ENCODE assay signal across 8 cellular contexts in the genomic region with DNA sequence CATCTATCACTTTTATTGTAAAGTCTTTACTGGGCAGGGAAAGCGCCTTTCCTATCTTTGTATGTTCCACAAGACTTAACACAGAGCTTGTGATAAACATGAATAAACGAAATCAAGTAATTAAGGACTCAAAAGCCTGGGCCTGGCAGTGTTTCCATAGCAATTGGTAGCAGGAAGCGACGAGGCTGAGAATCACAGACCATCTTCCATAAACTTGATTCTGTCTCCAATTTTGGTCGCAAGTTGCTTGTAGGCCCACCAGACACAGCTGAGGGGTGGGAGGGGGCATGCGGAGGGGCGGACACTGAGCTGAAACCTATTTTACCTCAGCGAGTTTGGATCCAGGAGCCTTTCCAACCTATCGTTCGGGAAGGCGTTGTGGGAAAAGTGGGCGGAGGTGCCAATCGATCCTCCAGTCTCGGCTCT. TPM values are rescaled to one million over a fixed set of nuclear protein-coding genes. Genes with fewer than 3 reads are reported as not detected.
DNase-seq lines count a peak whose midpoint lies in the region; ATAC-seq and TF ChIP-seq lines count a peak whose summit lies in the region.

No MANE protein-coding gene starts in this region.

- H3K27ac Mint-ChIP-seq in activated CD4-positive, alpha-beta memory T cell treated with anti-CD3 and anti-CD28 coated beads, Interleukin-2, amount 10 ng/mL, durations not matched to agents 7 days and 5 days, result peak overlapping the region; percentile 37

- peak overlapping the region; percentile 71 for H3K4me3 ChIP-seq in AG04449 (ENCODE audit: low read depth, low read length)

- H3K9me3 Mint-ChIP-seq in activated CD4-positive, alpha-beta memory T cell treated with anti-CD3 and anti-CD28 coated beads, Interleukin-2, amount 10 ng/mL, durations not matched to agents 7 days and 5 days, result no peaks in the 10 kb centered on the region

- peaks cover 6% of the 10 kb centered on the region for H3K27me3 Mint-ChIP-seq in activated CD4-positive, alpha-beta memory T cell treated with anti-CD3 and anti-CD28 coated beads, Interleukin-2, amount 10 ng/mL, durations not matched to agents 7 days and 5 days

- H3K4me1 Mint-ChIP-seq in activated CD4-positive, alpha-beta memory T cell treated with anti-CD3 and anti-CD28 coated beads, Interleukin-2, amount 10 ng/mL, durations not matched to agents 7 days and 5 days, result peaks cover 12% of the 10 kb centered on the region

- no peak for DNase-seq in AG04449 (ENCODE audit: low read depth, low spot score)
- peak; percentile 19 for DNase-seq in activated CD4-positive, alpha-beta memory T cell treated with anti-CD3 and anti-CD28 coated beads, Interleukin-2, amount 10 ng/mL, durations not matched to agents 7 days and 5 days
- peak; percentile 2 to 19 for DNase-seq in hippocampal formation (lab: John Stamatoyannopoulos, UW)
- DNase-seq in stimulated activated CD8-positive, alpha-beta memory T cell treated with anti-CD3 and anti-CD28 coated beads, Interleukin-7, amount 100 ng/mL, for 24 hours (ENCODE audit: low read depth), result peak; percentile 3

- H3K36me3 Mint-ChIP-seq in activated CD4-positive, alpha-beta memory T cell treated with anti-CD3 and anti-CD28 coated beads, Interleukin-2, amount 10 ng/mL, durations not matched to agents 7 days and 5 days (ENCODE audit: low read depth), result no peaks in the 10 kb centered on the region

- no peak for TF ChIP-seq CTCF in AG04449 (IDR thresholded peaks at IDR 0.05; ENCODE audit: insufficient read depth, low read length, missing control alignments)

- POLR2A ChIA-PET in AG04449 (lab: Yijun Ruan, JAX), result no interaction called here
- POLR2A ChIA-PET in activated CD4-positive, alpha-beta memory T cell treated with anti-CD3 and anti-CD28 coated beads, Interleukin-2, amount 10 ng/mL, durations not matched to agents 7 days and 5 days (lab: Charles Lee), result interaction anchor here (0.8 to 2.5 kb wide), 16 partner anchors 12 to 971 kb away, joined by 3 to 11 read pairs (median 4); partner anchors contain the start of genes CDK17, METAP2, NDUFA12 and NEDD1

- peak; percentile 3 for ATAC-seq in GM18511 (IDR thresholded peaks at IDR 0.05; ENCODE audit: unreplicated experiment)
- ATAC-seq in HG03025 (IDR thresholded peaks at IDR 0.05; ENCODE audit: low FRiP score, unreplicated experiment), result no peak
- no peak for ATAC-seq in HG02623 (IDR thresholded peaks at IDR 0.05; ENCODE audit: unreplicated experiment)
- ATAC-seq in GM19452 (IDR thresholded peaks at IDR 0.05; ENCODE audit: unreplicated experiment), result no peak

- peak overlapping the region; percentile 95 for H3K4me3 Mint-ChIP-seq in activated CD4-positive, alpha-beta memory T cell treated with anti-CD3 and anti-CD28 coated beads, Interleukin-2, amount 10 ng/mL, durations not matched to agents 7 days and 5 days

- CTCF ChIA-PET in AG04449 (lab: Yijun Ruan, JAX), result interaction anchor here (0.8 to 5.3 kb wide), 8 partner anchors 9 to 574 kb away, joined by 3 to 37 read pairs (median 3); no protein-coding TSS in a partner anchor
- CTCF ChIA-PET in activated CD4-positive, alpha-beta memory T cell treated with anti-CD3 and anti-CD28 coated beads, Interleukin-2, amount 10 ng/mL, durations not matched to agents 7 days and 5 days (lab: Charles Lee), result interaction anchor here (0.5 to 4.3 kb wide), 8 partner anchors 11 to 869 kb away, joined by 3 to 34 read pairs (median 6); partner anchors contain the start of gene NR2C1

RNA-seq across cellular contexts. Expression of gene CCDC38, which starts 0.3 kb away (rescaled TPM):
- total RNA-seq in activated CD4-positive, alpha-beta memory T cell treated with anti-CD3 and anti-CD28 coated beads, Interleukin-2, amount 10 ng/mL, durations not matched to agents 7 days and 5 days, result not detected

RNA-seq across cellular contexts. Expression of gene AMDHD1, which starts 1.0 kb away (rescaled TPM):
- total RNA-seq in activated CD4-positive, alpha-beta memory T cell treated with anti-CD3 and anti-CD28 coated beads, Interleukin-2, amount 10 ng/mL, durations not matched to agents 7 days and 5 days, result under 1 TPM; 0.40 to 0.93 TPM

RNA-seq across cellular contexts. Expression of gene HAL, which starts 54.0 kb away (rescaled TPM):
- total RNA-seq in activated CD4-positive, alpha-beta memory T cell treated with anti-CD3 and anti-CD28 coated beads, Interleukin-2, amount 10 ng/mL, durations not matched to agents 7 days and 5 days, result under 1 TPM; 0.18 to 0.23 TPM
